24 cellular contexts compared by ENCODE assay signal in the genomic region with DNA sequence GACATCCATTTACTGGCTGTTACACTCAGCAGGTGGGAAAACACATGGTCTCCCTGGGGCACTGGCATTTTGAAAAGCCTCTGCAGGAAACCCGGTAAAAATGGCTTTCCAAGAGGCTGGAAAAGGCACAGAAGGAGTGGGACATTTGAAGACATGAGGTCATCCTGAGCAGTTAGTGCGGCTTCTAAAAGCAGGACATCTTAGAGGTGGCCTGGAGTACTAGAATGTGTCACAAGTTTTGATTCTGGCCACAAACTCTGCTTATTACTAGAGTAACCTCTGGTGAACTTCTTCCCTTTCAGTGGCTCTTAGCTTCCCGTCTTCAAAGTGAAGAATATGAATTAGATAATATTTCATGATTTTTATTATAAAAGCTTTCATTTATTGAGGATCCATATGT.
DNase-seq lines count a peak whose midpoint lies in the region; ATAC-seq lines count a peak whose summit lies in the region.
"Had no signal": no experiment of that assay in that cellular context is flagged by ENCODE, and none has a peak within 500 bp of the region (broad histone marks: within the 10 kb centered on the region; RNA-seq: fewer than 3 reads in every experiment).

No MANE protein-coding gene starts in this region.

- no peaks in the 10 kb centered on the region for H3K27me3 Mint-ChIP-seq in activated CD8-positive, alpha-beta T cell treated with anti-CD3 and anti-CD28 coated beads, Interleukin-2, amount 10 ng/mL, durations not matched to agents 7 days and 5 days (ENCODE audit: low read depth)
- H3K27me3 Mint-ChIP-seq: CD8-positive, alpha-beta memory T cell had no signal

- no peaks in the 10 kb centered on the region for H3K4me1 Mint-ChIP-seq in activated CD8-positive, alpha-beta T cell treated with anti-CD3 and anti-CD28 coated beads, Interleukin-2, amount 10 ng/mL, durations not matched to agents 7 days and 5 days (ENCODE audit: low read depth)
- H3K4me1 Mint-ChIP-seq: CD8-positive, alpha-beta memory T cell; neural crest cell; T-cell had no signal

- POLR2A ChIA-PET in activated CD8-positive, alpha-beta T cell treated with anti-CD3 and anti-CD28 coated beads, Interleukin-2, amount 10 ng/mL, durations not matched to agents 7 days and 5 days (lab: Charles Lee), result no interaction called here

- no peak for DNase-seq in activated CD8-positive, alpha-beta T cell treated with anti-CD3 and anti-CD28 coated beads, Interleukin-2, amount 10 ng/mL, durations not matched to agents 7 days and 5 days
- DNase-seq in NCI-H2196 (lab: John Stamatoyannopoulos, UW; ENCODE audit: unreplicated experiment) (no peak), NAMALWA (ENCODE audit: low spot score) (no peak)
- DNase-seq: activated CD4-positive, CD25-positive, alpha-beta regulatory T cell treated with anti-CD3 and anti-CD28 coated beads, Interleukin-2, amount 50 U/mL, for 72 hours; activated CD8-positive, alpha-beta T cell treated with anti-CD3 and anti-CD28 coated beads for 36 hours; activated gamma-delta T cell; AML-193; CD8-positive, alpha-beta memory T cell; GF-D8; islet precursor cell; Kasumi-1; NCI-H1930; NCI-H446; Peyer's patch; SJCRH30; T-cell; trophoblast cell had no signal

- no peak overlapping the region for H3K4me3 Mint-ChIP-seq in activated CD8-positive, alpha-beta T cell treated with anti-CD3 and anti-CD28 coated beads, Interleukin-2, amount 10 ng/mL, durations not matched to agents 7 days and 5 days
- H3K4me3 Mint-ChIP-seq: activated CD8-positive, alpha-beta T cell treated with anti-CD3 and anti-CD28 coated beads for 36 hours; CD8-positive, alpha-beta memory T cell; neural crest cell; T-cell had no signal

- H3K36me3 Mint-ChIP-seq in activated CD8-positive, alpha-beta T cell treated with anti-CD3 and anti-CD28 coated beads, Interleukin-2, amount 10 ng/mL, durations not matched to agents 7 days and 5 days (ENCODE audit: low read depth), result no peaks in the 10 kb centered on the region
- H3K36me3 Mint-ChIP-seq: CD8-positive, alpha-beta memory T cell; T-cell had no signal

- CTCF ChIA-PET in activated CD8-positive, alpha-beta T cell treated with anti-CD3 and anti-CD28 coated beads, Interleukin-2, amount 10 ng/mL, durations not matched to agents 7 days and 5 days (lab: Charles Lee), result no interaction called here

- no peaks in the 10 kb centered on the region for H3K9me3 Mint-ChIP-seq in activated CD8-positive, alpha-beta T cell treated with anti-CD3 and anti-CD28 coated beads, Interleukin-2, amount 10 ng/mL, durations not matched to agents 7 days and 5 days (ENCODE audit: insufficient read depth)
- H3K9me3 Mint-ChIP-seq: activated CD8-positive, alpha-beta T cell treated with anti-CD3 and anti-CD28 coated beads for 36 hours; neural crest cell had no signal

- ATAC-seq in GM18499 (IDR thresholded peaks at IDR 0.05; ENCODE audit: insufficient read depth, unreplicated experiment), result peak; percentile 66
- ATAC-seq in GM19351 (IDR thresholded peaks at IDR 0.05; ENCODE audit: unreplicated experiment), result peak; percentile 81
- ATAC-seq in HG02763 (IDR thresholded peaks at IDR 0.05; ENCODE audit: unreplicated experiment), result peak; percentile 92
- peak; percentile 91 for ATAC-seq in HG03280 (IDR thresholded peaks at IDR 0.05; ENCODE audit: unreplicated experiment)
- ATAC-seq in activated CD8-positive, alpha-beta T cell treated with anti-CD3 and anti-CD28 coated beads, Interleukin-2, amount 10 ng/mL, durations not matched to agents 7 days and 5 days, result no peak
- ATAC-seq in HG03460 (IDR thresholded peaks at IDR 0.05; ENCODE audit: unreplicated experiment), result no peak
- ATAC-seq: activated CD8-positive, alpha-beta T cell treated with anti-CD3 and anti-CD28 coated beads for 36 hours; sciatic nerve; T-cell had no signal

- H3K27ac Mint-ChIP-seq in activated CD8-positive, alpha-beta T cell treated with anti-CD3 and anti-CD28 coated beads, Interleukin-2, amount 10 ng/mL, durations not matched to agents 7 days and 5 days, result no peak overlapping the region
- H3K27ac Mint-ChIP-seq: activated CD8-positive, alpha-beta T cell treated with anti-CD3 and anti-CD28 coated beads for 36 hours; CD8-positive, alpha-beta memory T cell; T-cell had no signal

Comparison
In these comparisons a context has a peak if more than half of its experiments do, and no peak if none do; other contexts are left out.
1. ATAC-seq: peak in GM18499 (single experiment), GM19351 (single experiment), HG02763 (single experiment) and HG03280 (single experiment); none in activated CD8-positive, alpha-beta T cell treated with anti-CD3 and anti-CD28 coated beads, Interleukin-2, amount 10 ng/mL, durations not matched to agents 7 days and 5 days (single experiment) and HG03460 (single experiment).